In genomic region chr5:132293066-132293991, GRCh38 we compare ENCODE assay signal across 8 cellular contexts.
DNase-seq lines count a peak whose midpoint lies in the region; ATAC-seq lines count a peak whose summit lies in the region.

No MANE protein-coding gene starts in this region.

- peak; percentile 51 for ATAC-seq in GM18502 (IDR thresholded peaks at IDR 0.05; ENCODE audit: poor library complexity, unreplicated experiment)
- peak; percentile 34 for ATAC-seq in HG02973 (IDR thresholded peaks at IDR 0.05; ENCODE audit: unreplicated experiment)
- ATAC-seq in HG03469 (IDR thresholded peaks at IDR 0.05; ENCODE audit: unreplicated experiment) = no peak

- DNase-seq in NCI-H2029 (lab: John Stamatoyannopoulos, UW) (peak; percentile 83), T-helper 9 cell (peak; percentile 49), astrocyte of the hippocampus (ENCODE audit: low read depth, low spot score) (peak; percentile 93), hippocampal formation (lab: John Stamatoyannopoulos, UW) (peak; percentile 85 to 88), retina (peak; percentile 96)
